Comparison of ENCODE assay signal across 8 cellular contexts in genomic region chr19:38666662-38667448, GRCh38. TPM values are rescaled to one million over a fixed set of nuclear protein-coding genes. Genes with fewer than 3 reads are reported as not detected.
DNase-seq lines count a peak whose midpoint lies in the region; ATAC-seq and TF ChIP-seq lines count a peak whose summit lies in the region.

No MANE protein-coding gene starts in this region.

- H3K9me3 ChIP-seq in PC-9 (ENCODE audit: insufficient read depth, low read depth) (no peaks in the 10 kb centered on the region), subcutaneous abdominal adipose tissue (ENCODE audit: control insufficient read depth in 5 of 5, low read length in 5 of 5) (no peaks in the 10 kb centered on the region)

- intact Hi-C loops in PC-9 (cut with micrococcal nuclease; ENCODE audit: unreplicated experiment): loop anchor here (1.0 to 2.0 kb wide), 3 partner anchors 16 to 30 kb away; no protein-coding TSS in a partner anchor
- intact Hi-C loops in left colon (cut with DNase I, micrococcal nuclease): no loop called here

- BruUV-seq in PC-9 (replicated peaks; lab: Mats Ljungman, UMichigan): TSS peak; percentile 3

- no peak overlapping the region for H2AFZ ChIP-seq in PC-9

- H3K36me3 ChIP-seq in PC-9 (ENCODE audit: low read depth) (peaks cover 21% of the 10 kb centered on the region), subcutaneous abdominal adipose tissue (ENCODE audit: control insufficient read depth in 5 of 5, insufficient read depth in 5 of 5, low read length in 5 of 5) (peaks cover 0 to 5% (median 2%) of the 10 kb centered on the region in 5 donors)

- H3F3A ChIP-seq in PC-9 (ENCODE audit: insufficient read depth, low read depth): peaks cover 94% of the 10 kb centered on the region

- H4K20me1 ChIP-seq in PC-9 (ENCODE audit: insufficient read depth): peaks cover 92% of the 10 kb centered on the region

- DNase-seq in NCI-H2196 (lab: John Stamatoyannopoulos, UW; ENCODE audit: unreplicated experiment) (peak; percentile 19), NCI-H2196 treated with DMSO at 0.1 percent for 48 hours (lab: John Stamatoyannopoulos, UW; ENCODE audit: unreplicated experiment) (no peak), PC-9 (no peak), left colon (no peak)
- DNase-seq in central memory CD4-positive, alpha-beta T cell: peak; percentile 33
- no peak for DNase-seq in activated CD4-positive, CD25-positive, alpha-beta regulatory T cell (lab: John Stamatoyannopoulos, UW)

- H3K4me3 ChIP-seq in PC-9: no peak overlapping the region
- no peak overlapping the region for H3K4me3 ChIP-seq in subcutaneous abdominal adipose tissue (ENCODE audit: low read depth in 1 of 5, low read length in 5 of 5)

- peak overlapping the region in 3 of 5 donors; percentile 48 to 81 (median 63) for H3K9ac ChIP-seq in subcutaneous abdominal adipose tissue (ENCODE audit: low read length in 5 of 5)

- peak overlapping the region; percentile 40 for H3K4me2 ChIP-seq in PC-9

- H3K4me1 ChIP-seq in PC-9 (replicated peaks; ENCODE audit: insufficient read depth): peaks cover 67% of the 10 kb centered on the region
- H3K4me1 ChIP-seq in subcutaneous abdominal adipose tissue (ENCODE audit: control insufficient read depth in 5 of 5, insufficient read depth in 5 of 5, low read length in 5 of 5): peaks cover 20 to 96% (median 88%) of the 10 kb centered on the region in 5 donors

- CTCF ChIA-PET in PC-9 (lab: Charles Lee): no interaction called here

- peak overlapping the region; percentile 66 for H3K27ac ChIP-seq in PC-9
- H3K27ac ChIP-seq in subcutaneous abdominal adipose tissue (ENCODE audit: low read depth, low read length): peak overlapping the region; percentile 87

- TF ChIP-seq CTCF in PC-9 (conservative IDR thresholded peaks at IDR 0.05): no peak

- no peaks in the 10 kb centered on the region for H3K9me2 ChIP-seq in PC-9 (ENCODE audit: insufficient read depth)

- ATAC-seq in left colon: peak; percentile 22
- no peak for ATAC-seq in GM21526 (IDR thresholded peaks at IDR 0.05; ENCODE audit: low FRiP score, unreplicated experiment)

- H3K27me3 ChIP-seq in PC-9 (ENCODE audit: insufficient read depth, low read depth) (no peaks in the 10 kb centered on the region), subcutaneous abdominal adipose tissue (ENCODE audit: control insufficient read depth in 5 of 5, insufficient read depth in 4 of 5, low read length in 5 of 5) (no peaks in the 10 kb centered on the region)

- H3K79me2 ChIP-seq in PC-9 (ENCODE audit: low read depth): peaks cover 100% of the 10 kb centered on the region

- POLR2A ChIA-PET in PC-9 (lab: Charles Lee; ENCODE audit: unreplicated experiment): interaction anchor here (0.9 kb wide), 1 partner anchor 52 kb away, joined by 6 read pairs; no protein-coding TSS in a partner anchor

RNA-seq across cellular contexts. Expression of gene ACTN4, which starts 19.4 kb away (rescaled TPM):
- total RNA-seq in PC-9 (2021) (1,066 and 1,233 TPM in 2 replicates), left colon (1,000 to 10,000 TPM in 1 of 2 donors, 100 to 1,000 TPM in 1; 971 to 1,150 TPM)

RNA-seq across cellular contexts. Expression of gene EIF3K, which starts 47.9 kb away (rescaled TPM):
- total RNA-seq in PC-9 (2021): 230 and 292 TPM in 2 replicates
- 100 to 1,000 TPM; 343 to 430 TPM for total RNA-seq in left colon

RNA-seq across cellular contexts. Expression of gene MAP4K1, which starts 49.1 kb away (rescaled TPM):
- 3.5 and 6.8 TPM in 2 replicates for total RNA-seq in PC-9 (2021)
- total RNA-seq in left colon: 1 to 10 TPM; 2.9 to 6.6 TPM

Comparison
In these comparisons a context has a peak if more than half of its experiments do, and no peak if none do; other contexts are left out.
1. DNase-seq: peak in NCI-H2196 (single experiment) and central memory CD4-positive, alpha-beta T cell (single experiment); none in NCI-H2196 treated with DMSO at 0.1 percent for 48 hours (single experiment), PC-9 (0 of 2), left colon (0 of 2) and activated CD4-positive, CD25-positive, alpha-beta regulatory T cell (0 of 4).